In genomic region chr16:10616744-10617640, GRCh38 we compare ENCODE assay signal across 9 cellular contexts. TPM values are rescaled to one million over a fixed set of nuclear protein-coding genes. Genes with fewer than 3 reads are reported as not detected.
A peak's percentile ranks its signal among the peaks of the same experiment; 100 is the strongest.
DNase-seq lines count a peak whose midpoint lies in the region; ATAC-seq and TF ChIP-seq lines count a peak whose summit lies in the region.
"Had no signal": no experiment of that assay in that cellular context is flagged by ENCODE, and none has a peak within 500 bp of the region (broad histone marks: within the 10 kb centered on the region; RNA-seq: fewer than 3 reads in every experiment).

No MANE protein-coding gene starts in this region.

- ATAC-seq in HG03571 (IDR thresholded peaks at IDR 0.05; ENCODE audit: unreplicated experiment) = no peak
- no peak for ATAC-seq in activated T-cell treated with anti-CD3 and anti-CD28 coated beads, Interleukin-2, amount 50 U/mL, for 72 hours (replicated peaks in 1 of 2)

- no peak overlapping the region for H3K4me3 ChIP-seq in vagina

- H3K36me3 ChIP-seq in vagina = no peaks in the 10 kb centered on the region

- H3K27me3 ChIP-seq in vagina = no peaks in the 10 kb centered on the region

- no peak overlapping the region for H3K4me3 Mint-ChIP-seq in activated T-cell treated with anti-CD3 and anti-CD28 coated beads, Interleukin-2, amount 50 U/mL, for 72 hours

- no peak for TF ChIP-seq POLR2A in vagina (IDR thresholded peaks at IDR 0.05)

- H3K36me3 Mint-ChIP-seq in activated T-cell treated with anti-CD3 and anti-CD28 coated beads, Interleukin-2, amount 50 U/mL, for 72 hours (ENCODE audit: insufficient read depth in 2 of 2) = no peaks in the 10 kb centered on the region

- no peak for TF ChIP-seq CTCF in vagina (IDR thresholded peaks at IDR 0.05)

- H3K4me1 Mint-ChIP-seq in activated T-cell treated with anti-CD3 and anti-CD28 coated beads, Interleukin-2, amount 50 U/mL, for 72 hours (ENCODE audit: low read depth) = no peaks in the 10 kb centered on the region

- H3K27ac ChIP-seq in vagina = peak overlapping the region; percentile 70

- H3K9me3 ChIP-seq in vagina = no peaks in the 10 kb centered on the region

- intact Hi-C loops in vagina (cut with DNase I) = no loop called here

- no peaks in the 10 kb centered on the region for H3K9me3 Mint-ChIP-seq in activated T-cell treated with anti-CD3 and anti-CD28 coated beads, Interleukin-2, amount 50 U/mL, for 72 hours

- H3K27me3 Mint-ChIP-seq in activated T-cell treated with anti-CD3 and anti-CD28 coated beads, Interleukin-2, amount 50 U/mL, for 72 hours (ENCODE audit: low read depth) = no peaks in the 10 kb centered on the region

- peaks cover 38% of the 10 kb centered on the region for H3K4me1 ChIP-seq in vagina

- no peak overlapping the region for H3K27ac Mint-ChIP-seq in activated T-cell treated with anti-CD3 and anti-CD28 coated beads, Interleukin-2, amount 50 U/mL, for 72 hours

- peak; percentile 62 for DNase-seq in SIG-M5 treated with dmso at 0.1 percent for 504 hours (lab: John Stamatoyannopoulos, UW; ENCODE audit: unreplicated experiment)
- no peak for DNase-seq in SIG-M5 (lab: John Stamatoyannopoulos, UW)
- DNase-seq in astrocyte of the hippocampus (ENCODE audit: low read depth, low spot score) = peak; percentile 80
- peak; percentile 7 for DNase-seq in kidney tubule cell (ENCODE audit: low spot score)
- DNase-seq in vagina (ENCODE audit: extremely low spot score in 2 of 2) = no peak
- no peak for DNase-seq in dedifferentiated amniotic fluid mesenchymal stem cell (ENCODE audit: extremely low spot score)
- DNase-seq in activated T-cell treated with anti-CD3 and anti-CD28 coated beads, Interleukin-2, amount 50 U/mL, for 72 hours = no peak
- DNase-seq: NCI-H1930 had no signal

RNA-seq across cellular contexts. Expression of gene EMP2, which starts 36.6 kb away (rescaled TPM):
- 70.7 TPM for total RNA-seq in vagina
- total RNA-seq in activated T-cell treated with anti-CD3 and anti-CD28 coated beads, Interleukin-2, amount 50 U/mL, for 72 hours = under 1 TPM in 1 of 2 donors, not detected in 1; 0.07 TPM

Comparison
In these comparisons a context has a peak if more than half of its experiments do, and no peak if none do; other contexts are left out.
1. DNase-seq: peak in SIG-M5 treated with dmso at 0.1 percent for 504 hours (single experiment), astrocyte of the hippocampus (single experiment) and kidney tubule cell (single experiment); none in SIG-M5 (single experiment), vagina (0 of 2), dedifferentiated amniotic fluid mesenchymal stem cell (single experiment) and activated T-cell treated with anti-CD3 and anti-CD28 coated beads, Interleukin-2, amount 50 U/mL, for 72 hours (0 of 2).
2. RNA of gene EMP2, which starts 36.6 kb away (total RNA-seq): 70.7 TPM in vagina (single experiment); 0.07 TPM in activated T-cell treated with anti-CD3 and anti-CD28 coated beads, Interleukin-2, amount 50 U/mL, for 72 hours; every median in the first group is over 10 times any median in the second.